ENCODE assay signal across 8 cellular contexts in the genomic region with DNA sequence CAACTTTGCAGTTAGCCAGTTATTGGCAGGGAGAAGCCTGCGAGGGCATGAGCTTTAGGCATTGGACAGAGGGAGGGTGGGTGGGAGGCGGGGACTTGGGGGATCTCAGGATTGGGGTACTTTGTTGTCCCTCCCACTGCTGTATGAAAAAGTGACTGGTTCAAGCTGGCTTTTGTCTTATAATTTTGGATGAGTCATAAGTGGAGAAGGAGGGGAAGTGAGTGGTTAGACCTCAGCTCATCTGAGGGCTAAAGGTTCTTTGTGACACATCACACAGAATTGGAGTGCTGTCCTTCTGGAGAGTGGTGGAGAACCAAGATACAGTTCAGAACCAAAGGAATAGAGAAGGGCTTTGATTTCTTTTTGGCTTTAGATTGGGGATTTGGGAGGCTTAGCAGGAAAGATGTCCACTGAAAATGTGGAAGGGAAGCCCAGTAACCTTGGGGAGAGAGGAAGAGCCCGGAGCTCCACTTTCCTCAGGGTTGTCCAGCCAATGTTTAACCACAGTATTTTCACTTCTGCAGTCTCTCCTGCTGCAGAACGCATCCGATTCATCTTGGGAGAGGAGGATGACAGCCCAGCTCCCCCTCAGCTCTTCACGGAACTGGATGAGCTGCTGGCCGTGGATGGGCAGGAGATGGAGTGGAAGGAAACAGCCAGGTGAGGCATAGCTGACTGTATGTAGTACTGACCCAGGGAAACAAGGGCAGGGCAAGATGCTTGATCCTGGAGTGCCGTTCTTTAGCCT. TPM values are rescaled to one million over a fixed set of nuclear protein-coding genes. Genes with fewer than 3 reads are reported as not detected.
A peak's percentile ranks its signal among the peaks of the same experiment; 100 is the strongest.
DNase-seq lines count a peak whose midpoint lies in the region; ATAC-seq and TF ChIP-seq lines count a peak whose summit lies in the region.

A gene (plus strand): TSS at position 175 of the 748 bp plus-strand sequence.

- H3K9me3 ChIP-seq in Peyer's patch: no peaks in the 10 kb centered on the region
- no peaks in the 10 kb centered on the region for H3K9me3 ChIP-seq in right cardiac atrium (ENCODE audit: control insufficient read depth, low read length)
- H3K9me3 ChIP-seq in esophagus squamous epithelium: no peaks in the 10 kb centered on the region

- no peaks in the 10 kb centered on the region for H3K27me3 ChIP-seq in Peyer's patch
- H3K27me3 ChIP-seq in right cardiac atrium (ENCODE audit: control insufficient read depth, insufficient read depth): no peaks in the 10 kb centered on the region
- no peaks in the 10 kb centered on the region for H3K27me3 ChIP-seq in esophagus squamous epithelium

- H3K4me1 ChIP-seq in Peyer's patch (no peaks in the 10 kb centered on the region), right cardiac atrium (ENCODE audit: control insufficient read depth, insufficient read depth, low read length) (peaks cover 3% of the 10 kb centered on the region), esophagus squamous epithelium (no peaks in the 10 kb centered on the region)

- H3K36me3 ChIP-seq in Peyer's patch: no peaks in the 10 kb centered on the region
- H3K36me3 ChIP-seq in esophagus squamous epithelium: no peaks in the 10 kb centered on the region

- no peak for DNase-seq in activated CD4-positive, CD25-positive, alpha-beta regulatory T cell (lab: John Stamatoyannopoulos, UW)
- DNase-seq in Peyer's patch (no peak), right cardiac atrium (no peak), esophagus squamous epithelium (lab: John Stamatoyannopoulos, UW) (no peak), NCI-H1417 treated with DMSO at 0.1 percent for 48 hours (lab: John Stamatoyannopoulos, UW) (no peak), hypothalamus (lab: John Stamatoyannopoulos, UW) (no peak)

- H3K4me3 ChIP-seq in Peyer's patch: no peak within 1 kb of the TSS
- no peak within 1 kb of the TSS for H3K4me3 ChIP-seq in right cardiac atrium (ENCODE audit: low read length)
- no peak within 1 kb of the TSS for H3K4me3 ChIP-seq in esophagus squamous epithelium

- no peak within 1 kb of the TSS for H3K27ac ChIP-seq in Peyer's patch
- no peak within 1 kb of the TSS for H3K27ac ChIP-seq in right cardiac atrium (ENCODE audit: low read length)
- no peak within 1 kb of the TSS for H3K27ac ChIP-seq in esophagus squamous epithelium

- TF ChIP-seq POLR2A in Peyer's patch (IDR thresholded peaks at IDR 0.05) (no peak), esophagus squamous epithelium (IDR thresholded peaks at IDR 0.05) (no peak)

- ATAC-seq in activated CD4-positive, CD25-positive, alpha-beta regulatory T cell treated with anti-CD3 and anti-CD28 coated beads, Interleukin-2, amount 50 U/mL, for 24 hours: peak; percentile 38 to 43
- ATAC-seq in HG02885 (IDR thresholded peaks at IDR 0.05; ENCODE audit: poor library complexity, unreplicated experiment) (peak; percentile 100), right cardiac atrium (no peak)

- whole genome bisulfite sequencing in right cardiac atrium: 88% methylated on average over 8 of the region's 8 CpGs
- 91 to 97% methylated on average over 5 to 7 of the region's 8 CpGs for WGBS in esophagus squamous epithelium, 2 donors

- intact Hi-C loops in right cardiac atrium (cut with DNase I): no loop called here
- intact Hi-C loops in esophagus squamous epithelium (cut with DNase I): no loop called here

- no peak for TF ChIP-seq CTCF in Peyer's patch (IDR thresholded peaks at IDR 0.05)
- TF ChIP-seq CTCF in esophagus squamous epithelium (IDR thresholded peaks at IDR 0.05): no peak

RNA-seq across cellular contexts. Expression of the gene that starts here (rescaled TPM):
- total RNA-seq in Peyer's patch (10 to 100 TPM in 3 of 4 donors, 1 to 10 TPM in 1; 6.6 to 26.8 (median 25.3) TPM), right cardiac atrium (10 to 100 TPM; 14.6 to 34.5 (median 27.9) TPM), esophagus squamous epithelium (1 to 10 TPM in 2 of 4 donors, under 1 TPM in 2; 0.48 to 2.1 (median 1.1) TPM)
- 7.0 TPM for polyA plus RNA-seq in right cardiac atrium

Comparison
In these comparisons a context has a peak if more than half of its experiments do, and no peak if none do; other contexts are left out.
1. ATAC-seq: peak in activated CD4-positive, CD25-positive, alpha-beta regulatory T cell treated with anti-CD3 and anti-CD28 coated beads, Interleukin-2, amount 50 U/mL, for 24 hours (2 of 2) and HG02885 (single experiment); none in right cardiac atrium (0 of 2).